13 cellular contexts compared by ENCODE assay signal in genomic region chr4:25702848-25703247, GRCh38. TPM values are rescaled to one million over a fixed set of nuclear protein-coding genes. Genes with fewer than 3 reads are reported as not detected.
DNase-seq lines count a peak whose midpoint lies in the region; ATAC-seq and TF ChIP-seq lines count a peak whose summit lies in the region.
"Had no signal": no experiment of that assay in that cellular context is flagged by ENCODE, and none has a peak within 500 bp of the region (broad histone marks: within the 10 kb centered on the region; RNA-seq: fewer than 3 reads in every experiment).

No MANE protein-coding gene starts in this region.

- POLR2A ChIA-PET in PC-3 (lab: Charles Lee; ENCODE audit: unreplicated experiment): no interaction called here

- intact Hi-C loops in PC-3 (cut with micrococcal nuclease): no loop called here
- intact Hi-C loops in aorta (cut with DNase I): no loop called here
- intact Hi-C loops in adrenal gland (cut with DNase I): no loop called here

- no peaks in the 10 kb centered on the region for H3F3A ChIP-seq in PC-3 (ENCODE audit: low read length, unreplicated experiment)

- H3K4me1 ChIP-seq in PC-3 (ENCODE audit: insufficient read depth, low read length): peaks cover 5% of the 10 kb centered on the region
- H3K4me1 ChIP-seq in aorta (ENCODE audit: control insufficient read depth in 1 of 2, insufficient read depth in 2 of 2, low read length in 2 of 2): peaks cover 0 to 2% of the 10 kb centered on the region in 2 donors
- H3K4me1 ChIP-seq in adrenal gland (replicated peaks in 1 of 2): no peaks in the 10 kb centered on the region
- H3K4me1 ChIP-seq: neural progenitor cell, upper lobe of right lung had no signal

- no TSS peak for BruUV-seq in PC-3 (replicated peaks; lab: Mats Ljungman, UMichigan)

- no peak overlapping the region for H3K4me2 ChIP-seq in PC-3 (ENCODE audit: low read length)
- H3K4me2 ChIP-seq: neural progenitor cell had no signal

- no peaks in the 10 kb centered on the region for H3K27me3 ChIP-seq in PC-3 (ENCODE audit: low read length)
- H3K27me3 ChIP-seq in aorta (ENCODE audit: control insufficient read depth in 1 of 2, insufficient read depth in 2 of 2, low read length in 1 of 2): no peaks in the 10 kb centered on the region
- H3K27me3 ChIP-seq in adrenal gland: no peaks in the 10 kb centered on the region
- H3K27me3 ChIP-seq: neural progenitor cell, upper lobe of right lung had no signal

- no peak overlapping the region for H3K27ac ChIP-seq in PC-3 (ENCODE audit: low read length)
- H3K27ac ChIP-seq in aorta (ENCODE audit: low read depth in 1 of 2, low read length in 2 of 2): no peak overlapping the region
- no peak overlapping the region for H3K27ac ChIP-seq in adrenal gland
- H3K27ac ChIP-seq: neural progenitor cell, upper lobe of right lung had no signal

- H3K36me3 ChIP-seq in PC-3 (ENCODE audit: low read depth, low read length) (no peaks in the 10 kb centered on the region), aorta (ENCODE audit: control insufficient read depth in 1 of 2, insufficient read depth in 2 of 2, low read length in 1 of 2) (no peaks in the 10 kb centered on the region), adrenal gland (replicated peaks in 1 of 2) (no peaks in the 10 kb centered on the region)
- H3K36me3 ChIP-seq: neural progenitor cell, upper lobe of right lung had no signal

- H3K79me2 ChIP-seq in PC-3 (ENCODE audit: low read length): no peaks in the 10 kb centered on the region

- H3K9me3 ChIP-seq in PC-3 (ENCODE audit: low read length): no peaks in the 10 kb centered on the region
- H3K9me3 ChIP-seq in aorta (ENCODE audit: control insufficient read depth, low read length): no peaks in the 10 kb centered on the region
- H3K9me3 ChIP-seq in adrenal gland (replicated peaks in 1 of 3): no peaks in the 10 kb centered on the region
- H3K9me3 ChIP-seq: upper lobe of right lung had no signal

- H3K4me3 ChIP-seq in PC-3 (ENCODE audit: low read length) (no peak overlapping the region), skeletal muscle cell (ENCODE audit: low read depth, low read length) (no peak overlapping the region), aorta (ENCODE audit: low read length in 2 of 2) (no peak overlapping the region), adrenal gland (no peak overlapping the region)
- H3K4me3 ChIP-seq: neural progenitor cell, upper lobe of right lung had no signal

- H2AFZ ChIP-seq in PC-3 (ENCODE audit: low read length): no peak overlapping the region
- H2AFZ ChIP-seq: neural progenitor cell had no signal

- no peaks in the 10 kb centered on the region for H3K9me2 ChIP-seq in PC-3 (replicated peaks; ENCODE audit: low read length)

- DNase-seq in DMS 273 (lab: John Stamatoyannopoulos, UW; ENCODE audit: unreplicated experiment) (peak; percentile 15), DMS 273 treated with DMSO at 0.1 percent for 48 hours (lab: John Stamatoyannopoulos, UW) (no peak), PC-3 (peak; percentile 34), fibroblast of the conjunctiva (ENCODE audit: low read depth) (peak; percentile 22), skeletal muscle cell (ENCODE audit: low read depth) (peak; percentile 4), aorta (no peak), adrenal gland (no peak)
- DNase-seq: 8988T; activated CD4-positive, alpha-beta memory T cell treated with anti-CD3 and anti-CD28 coated beads, Interleukin-2, amount 10 ng/mL, durations not matched to agents 7 days and 5 days; MM.1S; upper lobe of right lung had no signal

- CTCF ChIA-PET in PC-3 (lab: Charles Lee): interaction anchor here (0.6 kb wide), 1 partner anchor 118 kb away, joined by 5 read pairs; no protein-coding TSS in a partner anchor

- no peak for TF ChIP-seq POLR2A in adrenal gland (IDR thresholded peaks at IDR 0.05)

- WGBS in aorta, 2 donors: 5 to 9% methylated on average over 5 of the region's 5 CpGs
- 64 to 68% (median 65%) methylated on average over 5 of the region's 5 CpGs for WGBS in adrenal gland, 4 donors

- H4K20me1 ChIP-seq in PC-3 (ENCODE audit: low read length): no peaks in the 10 kb centered on the region

- no peak overlapping the region for H3K9ac ChIP-seq in PC-3 (ENCODE audit: low read length)
- H3K9ac ChIP-seq: neural progenitor cell had no signal

- TF ChIP-seq CTCF in PC-3 (conservative IDR thresholded peaks at IDR 0.05; ENCODE audit: low read depth, low read length) (no peak), adrenal gland (IDR thresholded peaks at IDR 0.05) (no peak)

- no peak for ATAC-seq in PC-3
- ATAC-seq in HG02884 (IDR thresholded peaks at IDR 0.05; ENCODE audit: unreplicated experiment): no peak
- ATAC-seq in aorta (ENCODE audit: low FRiP score): no peak
- ATAC-seq: upper lobe of right lung had no signal

RNA-seq across cellular contexts. Expression of gene SLC34A2, which starts 47.2 kb away (rescaled TPM):
- total RNA-seq in PC-3 (2014; rRNA removed) (not detected in 2 replicates), aorta (1 to 10 TPM in 1 of 2 donors, not detected in 1; 1.4 TPM), adrenal gland (1 to 10 TPM in 2 of 8 donors, not detected in 6; 1.9 to 2.3 TPM)
- polyA plus RNA-seq in aorta (under 1 TPM; 0.10 to 0.50 TPM), adrenal gland (under 1 TPM in 1 of 3 donors, not detected in 2; 0.20 TPM)
- total RNA-seq: activated CD4-positive, alpha-beta memory T cell treated with anti-CD3 and anti-CD28 coated beads, Interleukin-2, amount 10 ng/mL, durations not matched to agents 7 days and 5 days had no signal

Comparison
In these comparisons a context has a peak if more than half of its experiments do, and no peak if none do; other contexts are left out.
1. DNase-seq: peak in DMS 273 (single experiment), PC-3 (single experiment), fibroblast of the conjunctiva (single experiment) and skeletal muscle cell (single experiment); none in DMS 273 treated with DMSO at 0.1 percent for 48 hours (single experiment), aorta (0 of 2) and adrenal gland (0 of 7).